9 cellular contexts compared by ENCODE assay signal in genomic region chr6:85285146-85285545, GRCh38.
"Had no signal": no experiment of that assay in that cellular context is flagged by ENCODE, and none has a peak within 500 bp of the region (broad histone marks: within the 10 kb centered on the region; RNA-seq: fewer than 3 reads in every experiment).

No MANE protein-coding gene starts in this region.

- DNase-seq: GM23248, GOT3, H7, HFFc6 had no signal

- H3K27me3 Mint-ChIP-seq: IgD-negative memory B cell had no signal

- FAIRE-seq: HepG2 had no signal

- H3K36me3 ChIP-seq: HAP-1 had no signal

- H3K27ac Mint-ChIP-seq: HFFc6, IgD-negative memory B cell had no signal

- H3K9me3 ChIP-seq: HAP-1 had no signal

- H3K27ac ChIP-seq: GM23248, HL-60 had no signal

- H3K9me3 Mint-ChIP-seq: HFFc6 had no signal

- ATAC-seq: HCT116, HepG2 had no signal

- H3K4me1 ChIP-seq: HAP-1 had no signal

- H3K36me3 Mint-ChIP-seq: IgD-negative memory B cell had no signal

- H3K4me3 Mint-ChIP-seq: HFFc6, IgD-negative memory B cell had no signal

- H3K4me3 ChIP-seq: GM23248, HAP-1 had no signal

- H3K4me1 Mint-ChIP-seq: IgD-negative memory B cell had no signal
